ENCODE assay signal across 8 cellular contexts in the genomic region with DNA sequence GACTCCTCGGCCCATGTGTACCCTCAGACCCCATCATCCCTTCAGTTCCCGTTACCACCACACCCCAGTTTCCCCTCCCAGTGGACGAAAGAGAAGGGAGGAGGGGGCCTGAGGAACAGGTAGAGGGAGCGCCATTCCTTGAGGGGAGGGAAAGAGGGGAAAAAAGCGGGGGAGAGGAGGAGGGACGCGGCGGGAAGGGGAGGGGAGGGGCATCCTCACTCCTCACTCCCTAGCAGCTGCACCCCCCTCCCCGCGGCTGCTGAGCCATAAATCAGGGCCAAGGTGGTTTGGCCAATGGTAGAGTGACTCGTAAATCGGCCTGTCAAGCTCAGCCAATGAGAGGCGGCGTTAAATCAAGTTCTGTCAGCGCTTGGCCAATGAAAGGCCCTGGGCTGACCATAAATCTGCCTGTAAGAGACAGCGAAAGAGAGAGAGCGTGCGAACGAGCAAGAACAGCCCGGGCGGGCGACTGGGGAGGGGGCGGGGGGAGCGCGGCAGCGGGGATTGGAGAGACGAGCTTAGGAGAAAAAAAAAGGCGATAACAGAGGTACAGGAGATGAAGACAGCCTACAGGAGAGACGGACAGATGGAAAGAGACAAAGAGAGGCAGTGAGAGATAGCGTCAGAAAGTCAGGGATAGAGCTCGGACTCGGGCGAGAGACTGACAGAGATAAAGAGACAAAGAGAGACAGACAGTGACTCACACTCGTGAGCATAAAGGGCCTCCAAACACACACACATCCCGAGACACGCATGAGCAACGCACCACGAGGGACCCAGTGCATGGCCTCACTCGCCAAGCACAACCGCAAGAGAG. TPM values are rescaled to one million over a fixed set of nuclear protein-coding genes. Genes with fewer than 3 reads are reported as not detected.
A peak's percentile ranks its signal among the peaks of the same experiment; 100 is the strongest.
DNase-seq lines count a peak whose midpoint lies in the region; ATAC-seq and TF ChIP-seq lines count a peak whose summit lies in the region.

No MANE protein-coding gene starts in this region.

- peak; percentile 99 for DNase-seq in DND-41
- peak; percentile 98 for DNase-seq in GM23248
- peak; percentile 99 for DNase-seq in Karpas-422
- peak; percentile 92 to 98 (median 97) for DNase-seq in Peyer's patch
- peak; percentile 84 for DNase-seq in activated T-helper 1 cell treated with Interleukin-2 at 50 U/mL for 16 hours (ENCODE audit: low read depth)
- peak; percentile 100 for DNase-seq in fibroblast of peridontal ligament (ENCODE audit: extremely low read depth)
- peak; percentile 80 to 98 (median 94) for DNase-seq in naive thymus-derived CD8-positive, alpha-beta T cell
- peak; percentile 92 for DNase-seq in stimulated activated naive B cell treated with anti-CD40 and anti-IgM and Interleukin-4, amounts not matched to agents 10 μg/mL and 1 μg/mL and 100 μg/mL, for 72 hours

- TF ChIP-seq CTCF in DND-41 (IDR thresholded peaks at IDR 0.05; ENCODE audit: borderline replicate concordance, extremely low read depth, low read length, poor library complexity, severe bottlenecking): no peak
- TF ChIP-seq CTCF in Peyer's patch (IDR thresholded peaks at IDR 0.05): peak in 1 of 6 experiments; percentile 14

- H3K27ac ChIP-seq in DND-41 (ENCODE audit: low read length) (peak overlapping the region; percentile 96), GM23248 (peak overlapping the region; percentile 91), Karpas-422 (ENCODE audit: low read length) (peak overlapping the region; percentile 72), Peyer's patch (peak overlapping the region; percentile 62 to 77 (median 73))

- H3K36me3 Mint-ChIP-seq in naive thymus-derived CD8-positive, alpha-beta T cell: no peaks in the 10 kb centered on the region
- peaks cover 0 to 5% of the 10 kb centered on the region in 2 donors for H3K36me3 Mint-ChIP-seq in stimulated activated naive B cell treated with anti-CD40 and anti-IgM and Interleukin-4, amounts not matched to agents 10 μg/mL and 1 μg/mL and 100 μg/mL, for 72 hours

- in situ Hi-C loops in GM23248 (cut with MboI): no loop called here

- H3K9me3 ChIP-seq in DND-41 (ENCODE audit: insufficient read depth, low read length, severe bottlenecking): no peaks in the 10 kb centered on the region
- H3K9me3 ChIP-seq in GM23248 (ENCODE audit: low read depth): no peaks in the 10 kb centered on the region
- H3K9me3 ChIP-seq in Karpas-422 (ENCODE audit: low read length): no peaks in the 10 kb centered on the region
- no peaks in the 10 kb centered on the region for H3K9me3 ChIP-seq in Peyer's patch

- TF ChIP-seq POLR2A in Peyer's patch (IDR thresholded peaks at IDR 0.05): no peak

- H3K9me3 Mint-ChIP-seq in naive thymus-derived CD8-positive, alpha-beta T cell: no peaks in the 10 kb centered on the region
- H3K9me3 Mint-ChIP-seq in stimulated activated naive B cell treated with anti-CD40 and anti-IgM and Interleukin-4, amounts not matched to agents 10 μg/mL and 1 μg/mL and 100 μg/mL, for 72 hours: no peaks in the 10 kb centered on the region

- no peaks in the 10 kb centered on the region for H3K27me3 ChIP-seq in DND-41 (ENCODE audit: insufficient read depth, low read length, poor library complexity)
- no peaks in the 10 kb centered on the region for H3K27me3 ChIP-seq in GM23248 (replicated peaks; ENCODE audit: insufficient read depth)
- no peaks in the 10 kb centered on the region for H3K27me3 ChIP-seq in Karpas-422 (ENCODE audit: low read length)
- H3K27me3 ChIP-seq in Peyer's patch: no peaks in the 10 kb centered on the region

- H3K4me3 ChIP-seq in DND-41 (ENCODE audit: low read depth in 1 of 2, low read length in 2 of 2) (peak overlapping the region; percentile 56 to 86), GM23248 (peak overlapping the region; percentile 78), Karpas-422 (ENCODE audit: low read length) (peak overlapping the region; percentile 85), Peyer's patch (peak overlapping the region; percentile 47 to 65 (median 57))

- no peaks in the 10 kb centered on the region for H3K79me2 ChIP-seq in DND-41 (ENCODE audit: insufficient read depth, low read length)
- no peaks in the 10 kb centered on the region for H3K79me2 ChIP-seq in GM23248 (ENCODE audit: insufficient read depth)
- H3K79me2 ChIP-seq in Karpas-422 (ENCODE audit: low read length): no peaks in the 10 kb centered on the region

- ATAC-seq in DND-41 (ENCODE audit: insufficient read depth, low read depth): peak; percentile 96
- peak; percentile 95 to 97 for ATAC-seq in naive thymus-derived CD8-positive, alpha-beta T cell
- ATAC-seq in stimulated activated naive B cell treated with anti-CD40 and anti-IgM and Interleukin-4, amounts not matched to agents 10 μg/mL and 1 μg/mL and 100 μg/mL, for 72 hours (replicated peaks): peak; percentile 98 to 99

- H3K9ac ChIP-seq in DND-41 (ENCODE audit: low read depth, low read length) (peak overlapping the region; percentile 80), GM23248 (peak overlapping the region; percentile 84), Karpas-422 (ENCODE audit: low read length) (peak overlapping the region; percentile 87)

- WGBS in GM23248 (ENCODE audit: low coverage in 1 of 2, low lambda C conversion rate in 2 of 2, missing lambda C conversion rate in 2 of 2), 2 experiments: 0 to 2% methylated on average over 33 to 40 of the region's 40 CpGs

- H3K36me3 ChIP-seq in DND-41 (ENCODE audit: insufficient read depth, low read length) (no peaks in the 10 kb centered on the region), GM23248 (ENCODE audit: low read depth) (no peaks in the 10 kb centered on the region), Karpas-422 (ENCODE audit: insufficient read depth, low read length) (no peaks in the 10 kb centered on the region), Peyer's patch (no peaks in the 10 kb centered on the region)

- H3K9me2 ChIP-seq in GM23248 (ENCODE audit: insufficient read depth) (no peaks in the 10 kb centered on the region), Karpas-422 (replicated peaks; ENCODE audit: insufficient read depth, low read length) (no peaks in the 10 kb centered on the region)

- H3K27ac Mint-ChIP-seq in naive thymus-derived CD8-positive, alpha-beta T cell: no peak overlapping the region
- no peak overlapping the region for H3K27ac Mint-ChIP-seq in stimulated activated naive B cell treated with anti-CD40 and anti-IgM and Interleukin-4, amounts not matched to agents 10 μg/mL and 1 μg/mL and 100 μg/mL, for 72 hours

- no peak overlapping the region for H3K4me3 Mint-ChIP-seq in naive thymus-derived CD8-positive, alpha-beta T cell
- H3K4me3 Mint-ChIP-seq in stimulated activated naive B cell treated with anti-CD40 and anti-IgM and Interleukin-4, amounts not matched to agents 10 μg/mL and 1 μg/mL and 100 μg/mL, for 72 hours: no peak overlapping the region

- H3F3A ChIP-seq in GM23248 (ENCODE audit: insufficient read depth): peaks cover 11% of the 10 kb centered on the region

- H4K20me1 ChIP-seq in DND-41 (ENCODE audit: insufficient read depth, low read length) (no peaks in the 10 kb centered on the region), GM23248 (ENCODE audit: insufficient read depth) (no peaks in the 10 kb centered on the region), Karpas-422 (ENCODE audit: insufficient read depth, low read depth, low read length) (no peaks in the 10 kb centered on the region)

- POLR2A ChIA-PET in naive thymus-derived CD8-positive, alpha-beta T cell (lab: Charles Lee): interaction anchor here (0.5 to 3.8 kb wide), 20 partner anchors 9 to 1314 kb away, joined by 3 to 37 read pairs (median 4); a partner anchor contains a TSS

- H2AFZ ChIP-seq in DND-41 (ENCODE audit: low read depth, low read length) (peak overlapping the region; percentile 99), GM23248 (peak overlapping the region; percentile 82), Karpas-422 (ENCODE audit: low read length) (peak overlapping the region; percentile 87)

- H3K4me1 ChIP-seq in DND-41 (ENCODE audit: insufficient read depth, low read length) (peaks cover 31% of the 10 kb centered on the region), GM23248 (ENCODE audit: insufficient read depth) (peaks cover 20% of the 10 kb centered on the region), Karpas-422 (ENCODE audit: low read length) (peaks cover 40% of the 10 kb centered on the region), Peyer's patch (peaks cover 0 to 18% (median 0%) of the 10 kb centered on the region in 4 donors)

- peak overlapping the region; percentile 93 for H3K4me2 ChIP-seq in DND-41 (ENCODE audit: insufficient read depth, low read length)
- peak overlapping the region; percentile 93 for H3K4me2 ChIP-seq in GM23248 (ENCODE audit: unreplicated experiment)
- H3K4me2 ChIP-seq in Karpas-422 (ENCODE audit: low read depth, low read length, poor library complexity, severe bottlenecking): peak overlapping the region; percentile 99

- H3K27me3 Mint-ChIP-seq in naive thymus-derived CD8-positive, alpha-beta T cell: no peaks in the 10 kb centered on the region
- H3K27me3 Mint-ChIP-seq in stimulated activated naive B cell treated with anti-CD40 and anti-IgM and Interleukin-4, amounts not matched to agents 10 μg/mL and 1 μg/mL and 100 μg/mL, for 72 hours: no peaks in the 10 kb centered on the region

- peaks cover 12 to 18% (median 15%) of the 10 kb centered on the region in 4 donors for H3K4me1 Mint-ChIP-seq in naive thymus-derived CD8-positive, alpha-beta T cell
- peaks cover 17 to 25% of the 10 kb centered on the region in 2 donors for H3K4me1 Mint-ChIP-seq in stimulated activated naive B cell treated with anti-CD40 and anti-IgM and Interleukin-4, amounts not matched to agents 10 μg/mL and 1 μg/mL and 100 μg/mL, for 72 hours

RNA-seq across cellular contexts. Expression of a gene that starts 5.1 kb away (rescaled TPM):
- not detected in 2 replicates for total RNA-seq in GM23248 (2014; rRNA removed; shearing (Covaris generic))
- polyA plus RNA-seq in GM23248 (2016; fragmentation: Nextera tagmentation; extraction: Ambion mirVana): not detected in 2 replicates
- 0.29 TPM in 1 of 2 replicates, not detected in the other for total RNA-seq in Karpas-422 (2014; rRNA removed; shearing (Covaris generic); ENCODE audit: low replicate concordance)
- total RNA-seq in Peyer's patch: not detected
- not detected for total RNA-seq in naive thymus-derived CD8-positive, alpha-beta T cell
- not detected for polyA plus RNA-seq in naive thymus-derived CD8-positive, alpha-beta T cell

RNA-seq across cellular contexts. Expression of a gene that starts 25.4 kb away (rescaled TPM):
- total RNA-seq in GM23248 (2014; rRNA removed; shearing (Covaris generic)): 1.6 and 1.8 TPM in 2 replicates
- 2.9 and 3.1 TPM in 2 replicates for polyA plus RNA-seq in GM23248 (2016; fragmentation: Nextera tagmentation; extraction: Ambion mirVana)
- 4.1 and 12.2 TPM in 2 replicates for total RNA-seq in Karpas-422 (2014; rRNA removed; shearing (Covaris generic); ENCODE audit: low replicate concordance)
- 10 to 100 TPM in 2 of 4 donors, 1 to 10 TPM in 2; 7.3 to 28.1 (median 9.7) TPM for total RNA-seq in Peyer's patch
- total RNA-seq in naive thymus-derived CD8-positive, alpha-beta T cell: 1 to 10 TPM; 1.7 to 3.2 TPM
- polyA plus RNA-seq in naive thymus-derived CD8-positive, alpha-beta T cell: under 1 TPM in 1 of 3 donors, not detected in 2; 0.42 TPM

RNA-seq across cellular contexts. Expression of a gene that starts 34.2 kb away (rescaled TPM):
- total RNA-seq in GM23248 (2014; rRNA removed; shearing (Covaris generic)): 149 and 204 TPM in 2 replicates
- polyA plus RNA-seq in GM23248 (2016; fragmentation: Nextera tagmentation; extraction: Ambion mirVana): 170 and 183 TPM in 2 replicates
- 103 and 164 TPM in 2 replicates for total RNA-seq in Karpas-422 (2014; rRNA removed; shearing (Covaris generic); ENCODE audit: low replicate concordance)
- 10 to 100 TPM; 42.4 to 66.9 (median 54.2) TPM for total RNA-seq in Peyer's patch
- total RNA-seq in naive thymus-derived CD8-positive, alpha-beta T cell: 10 to 100 TPM; 79.0 to 83.5 TPM
- 100 to 1,000 TPM; 128 to 152 (median 132) TPM for polyA plus RNA-seq in naive thymus-derived CD8-positive, alpha-beta T cell

RNA-seq across cellular contexts. Expression of a gene that starts 58.3 kb away (rescaled TPM):
- total RNA-seq in GM23248 (2014; rRNA removed; shearing (Covaris generic)): not detected in 2 replicates
- 0.46 TPM in 1 of 2 replicates, not detected in the other for polyA plus RNA-seq in GM23248 (2016; fragmentation: Nextera tagmentation; extraction: Ambion mirVana)
- total RNA-seq in Karpas-422 (2014; rRNA removed; shearing (Covaris generic); ENCODE audit: low replicate concordance): not detected in 2 replicates
- total RNA-seq in Peyer's patch: not detected
- not detected for total RNA-seq in naive thymus-derived CD8-positive, alpha-beta T cell
- polyA plus RNA-seq in naive thymus-derived CD8-positive, alpha-beta T cell: under 1 TPM in 1 of 3 donors, not detected in 2; 0.14 TPM

RNA-seq across cellular contexts. Expression of a gene that starts 59.9 kb away (rescaled TPM):
- 496 and 541 TPM in 2 replicates for total RNA-seq in GM23248 (2014; rRNA removed; shearing (Covaris generic))
- 402 and 416 TPM in 2 replicates for polyA plus RNA-seq in GM23248 (2016; fragmentation: Nextera tagmentation; extraction: Ambion mirVana)
- total RNA-seq in Karpas-422 (2014; rRNA removed; shearing (Covaris generic); ENCODE audit: low replicate concordance): not detected in 2 replicates
- 10 to 100 TPM; 21.0 to 78.4 (median 44.5) TPM for total RNA-seq in Peyer's patch
- 100 to 1,000 TPM; 126 to 127 TPM for total RNA-seq in naive thymus-derived CD8-positive, alpha-beta T cell
- 10 to 100 TPM; 13.4 to 44.5 (median 19.7) TPM for polyA plus RNA-seq in naive thymus-derived CD8-positive, alpha-beta T cell

Comparison
In these comparisons a context has a peak if more than half of its experiments do, and no peak if none do; other contexts are left out.
1. Peak in every context shown above with its lines: DNase-seq, ATAC-seq, H3K4me3 ChIP-seq and H3K27ac ChIP-seq.